ENCODE assay signal across 9 cellular contexts in the genomic region with DNA sequence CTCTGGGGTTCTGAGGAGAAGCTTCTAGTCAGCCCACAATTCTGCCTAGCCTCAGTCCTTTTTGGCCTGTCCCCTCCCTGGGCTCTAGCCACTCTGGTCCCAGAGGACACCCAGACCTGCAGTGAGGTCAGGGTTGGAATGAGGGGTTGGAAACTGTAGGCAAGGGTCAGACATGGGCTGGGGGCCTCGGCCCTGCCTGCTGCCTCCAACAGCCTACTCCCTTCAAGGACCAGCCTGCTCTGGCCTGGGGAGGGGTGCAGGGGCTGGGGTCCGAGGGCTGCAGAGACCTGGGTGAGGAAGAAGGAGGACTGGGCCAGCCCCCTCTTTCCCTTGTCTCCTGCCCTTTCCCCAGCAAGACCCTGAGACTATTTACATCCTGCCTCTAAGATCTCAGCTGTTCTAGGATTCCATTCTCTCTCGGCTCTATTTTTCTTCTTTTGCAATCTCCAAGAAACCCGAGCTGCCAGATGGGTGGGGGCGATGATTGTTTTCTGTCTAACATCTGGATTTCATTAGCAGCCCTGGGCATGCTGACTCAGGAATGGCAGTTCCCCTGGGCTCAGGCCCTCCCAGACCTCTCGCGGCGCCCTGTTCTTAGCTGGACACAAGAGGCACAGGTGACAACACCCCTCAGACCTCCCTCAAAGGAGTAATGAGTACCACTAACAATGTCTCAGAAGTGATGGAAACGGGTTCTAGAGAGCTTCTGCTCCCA. TPM values are rescaled to one million over a fixed set of nuclear protein-coding genes. Genes with fewer than 3 reads are reported as not detected.
DNase-seq lines count a peak whose midpoint lies in the region; ATAC-seq and TF ChIP-seq lines count a peak whose summit lies in the region.
"Had no signal": no experiment of that assay in that cellular context is flagged by ENCODE, and none has a peak within 500 bp of the region (broad histone marks: within the 10 kb centered on the region; RNA-seq: fewer than 3 reads in every experiment).

No MANE protein-coding gene starts in this region.

- H3K36me3 Mint-ChIP-seq in effector memory CD8-positive, alpha-beta T cell (ENCODE audit: insufficient read depth): no peaks in the 10 kb centered on the region
- H3K36me3 Mint-ChIP-seq in activated T-cell treated with anti-CD3 and anti-CD28 coated beads, Interleukin-2, amount 50 U/mL, for 24 hours (ENCODE audit: low read depth): no peaks in the 10 kb centered on the region

- peaks cover 0 to 7% (median 0%) of the 10 kb centered on the region in 11 experiments; a peak in 4 of 22 replicates for H4K20me1 ChIP-seq in BLaER1 treated with 17β-estradiol and CSF1 and Interleukin-3, amounts not matched to agents 10 nM and 100 nM

- no peak overlapping the region for H3K27ac Mint-ChIP-seq in effector memory CD8-positive, alpha-beta T cell
- no peak overlapping the region for H3K27ac Mint-ChIP-seq in activated T-cell treated with anti-CD3 and anti-CD28 coated beads, Interleukin-2, amount 50 U/mL, for 24 hours

- peaks cover 8 to 62% (median 37%) of the 10 kb centered on the region in 11 experiments; a peak in 20 of 22 replicates for H3K36me3 ChIP-seq in BLaER1 treated with 17β-estradiol and CSF1 and Interleukin-3, amounts not matched to agents 10 nM and 100 nM
- no peaks in the 10 kb centered on the region for H3K36me3 ChIP-seq in cardiac muscle cell

- DNase-seq in amniotic epithelial cell (ENCODE audit: low read depth): peak; percentile 84
- DNase-seq in cardiac muscle cell (ENCODE audit: low read depth in 1 of 2, low spot score in 1 of 2): peak in 1 of 2 donors; percentile 94
- peak; percentile 86 for DNase-seq in skeletal muscle cell (ENCODE audit: low read depth)
- no peak for DNase-seq in effector memory CD8-positive, alpha-beta T cell
- DNase-seq in activated T-cell treated with anti-CD3 and anti-CD28 coated beads, Interleukin-2, amount 50 U/mL, for 24 hours: no peak
- no peak for DNase-seq in NCI-H2171 treated with DMSO at 0.1 percent for 48 hours (lab: John Stamatoyannopoulos, UW)
- DNase-seq: effector CD8-positive, alpha-beta T cell had no signal

- no peak for ATAC-seq in effector memory CD8-positive, alpha-beta T cell (replicated peaks)
- ATAC-seq in GM19035 (IDR thresholded peaks at IDR 0.05; ENCODE audit: unreplicated experiment): no peak

- H3K9ac ChIP-seq in BLaER1 treated with 17β-estradiol and CSF1 and Interleukin-3, amounts not matched to agents 10 nM and 100 nM: peak overlapping the region in 5 of 11 experiments; percentile 7 to 55 (median 27); a peak in 4 of 22 replicates

- peaks cover 0 to 44% (median 30%) of the 10 kb centered on the region in 10 experiments; a peak in 18 of 20 replicates for H3K4me1 ChIP-seq in BLaER1 treated with 17β-estradiol and CSF1 and Interleukin-3, amounts not matched to agents 10 nM and 100 nM
- H3K4me1 ChIP-seq in cardiac muscle cell (ENCODE audit: low read depth): peaks cover 31% of the 10 kb centered on the region

- H3K4me1 Mint-ChIP-seq in effector memory CD8-positive, alpha-beta T cell (ENCODE audit: low read depth in 2 of 2): peaks cover 0 to 2% of the 10 kb centered on the region in 2 donors
- H3K4me1 Mint-ChIP-seq in activated T-cell treated with anti-CD3 and anti-CD28 coated beads, Interleukin-2, amount 50 U/mL, for 24 hours (ENCODE audit: low read depth): no peaks in the 10 kb centered on the region

- H3K9me3 Mint-ChIP-seq in effector memory CD8-positive, alpha-beta T cell: no peaks in the 10 kb centered on the region
- H3K9me3 Mint-ChIP-seq in activated T-cell treated with anti-CD3 and anti-CD28 coated beads, Interleukin-2, amount 50 U/mL, for 24 hours: no peaks in the 10 kb centered on the region

- no peak for TF ChIP-seq CTCF in cardiac muscle cell (IDR thresholded peaks at IDR 0.05; ENCODE audit: low read depth, low read length)

- H3K27me3 ChIP-seq in BLaER1 treated with 17β-estradiol and CSF1 and Interleukin-3, amounts not matched to agents 10 nM and 100 nM: no peaks in the 10 kb centered on the region
- H3K27me3 ChIP-seq in cardiac muscle cell: no peaks in the 10 kb centered on the region

- no peak overlapping the region for H3K4me3 Mint-ChIP-seq in effector memory CD8-positive, alpha-beta T cell
- H3K4me3 Mint-ChIP-seq in activated T-cell treated with anti-CD3 and anti-CD28 coated beads, Interleukin-2, amount 50 U/mL, for 24 hours: no peak overlapping the region

- H3K4me2 ChIP-seq in BLaER1 treated with 17β-estradiol and CSF1 and Interleukin-3, amounts not matched to agents 10 nM and 100 nM: peak overlapping the region in 7 of 11 experiments; percentile 21 to 88 (median 80); a peak in 11 of 22 replicates

- peak overlapping the region in 8 of 11 experiments; percentile 1 to 68 (median 34); a peak in 11 of 22 replicates for H3K27ac ChIP-seq in BLaER1 treated with 17β-estradiol and CSF1 and Interleukin-3, amounts not matched to agents 10 nM and 100 nM
- H3K27ac ChIP-seq in cardiac muscle cell: peak overlapping the region; percentile 81

- H3K4me3 ChIP-seq in BLaER1 treated with 17β-estradiol and CSF1 and Interleukin-3, amounts not matched to agents 10 nM and 100 nM: no peak overlapping the region
- H3K4me3 ChIP-seq in cardiac muscle cell: no peak overlapping the region
- no peak overlapping the region for H3K4me3 ChIP-seq in skeletal muscle cell (ENCODE audit: low read depth, low read length)

- no peaks in the 10 kb centered on the region for H3K27me3 Mint-ChIP-seq in effector memory CD8-positive, alpha-beta T cell
- H3K27me3 Mint-ChIP-seq in activated T-cell treated with anti-CD3 and anti-CD28 coated beads, Interleukin-2, amount 50 U/mL, for 24 hours: no peaks in the 10 kb centered on the region

- H3K9me3 ChIP-seq in BLaER1 treated with 17β-estradiol and CSF1 and Interleukin-3, amounts not matched to agents 10 nM and 100 nM (replicated peaks in 1 of 11): no peaks in the 10 kb centered on the region; a peak in 1 of 22 replicates
- H3K9me3 ChIP-seq in cardiac muscle cell (ENCODE audit: low read depth): no peaks in the 10 kb centered on the region

RNA-seq across cellular contexts. Expression of a gene that starts 23.1 kb away (rescaled TPM):
- 56.5 and 58.0 TPM in 2 replicates for total RNA-seq in cardiac muscle cell
- 65.4 and 81.5 TPM in 2 replicates for polyA plus RNA-seq in cardiac muscle cell

Comparison
In these comparisons a context has a peak if more than half of its experiments do, and no peak if none do; other contexts are left out.
1. DNase-seq: peak in amniotic epithelial cell (single experiment) and skeletal muscle cell (single experiment); none in effector memory CD8-positive, alpha-beta T cell (0 of 3), activated T-cell treated with anti-CD3 and anti-CD28 coated beads, Interleukin-2, amount 50 U/mL, for 24 hours (single experiment) and NCI-H2171 treated with DMSO at 0.1 percent for 48 hours (single experiment).